In the genomic region with DNA sequence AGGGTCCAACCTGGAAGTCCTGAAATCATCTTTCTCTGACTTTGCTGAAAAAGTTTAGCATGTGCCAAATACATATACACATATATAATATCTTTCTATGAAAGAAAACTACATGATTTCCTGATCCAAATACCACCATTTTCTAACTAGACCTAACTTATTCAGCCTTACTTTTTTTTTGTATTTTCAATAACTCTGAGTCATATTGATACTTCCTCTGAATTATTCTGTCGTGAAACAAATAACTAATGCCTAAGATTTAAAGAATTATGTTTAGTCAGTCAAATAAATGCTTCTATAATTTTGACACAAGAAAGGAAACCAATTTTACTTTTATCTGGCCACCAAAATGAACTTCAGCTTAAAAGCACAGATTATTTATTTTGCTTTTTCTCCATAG, we compare ENCODE assay signal across 11 cellular contexts.
"Had no signal": no experiment of that assay in that cellular context is flagged by ENCODE, and none has a peak within 500 bp of the region (broad histone marks: within the 10 kb centered on the region; RNA-seq: fewer than 3 reads in every experiment).

No MANE protein-coding gene starts in this region.

- H3K9ac ChIP-seq: GM23248 had no signal

- ATAC-seq: GM23338, HCT116 had no signal

- DNase-seq: GM23248, GOT3, H7, H9, HCEC 1CT, HFFc6 had no signal

- H3K4me1 ChIP-seq: HAP-1 had no signal

- H3K4me3 Mint-ChIP-seq: GM23338, H9, HFFc6 had no signal

- H3K27ac Mint-ChIP-seq: GM23338, HFFc6 had no signal

- H3K4me2 ChIP-seq: GM23338 had no signal

- H3K36me3 ChIP-seq: HAP-1 had no signal

- H3K4me3 ChIP-seq: GM23248, GM23338, HAP-1 had no signal

- H3K27ac ChIP-seq: GM23248 had no signal

- H2AFZ ChIP-seq: GM23248, GM23338 had no signal

- FAIRE-seq: H1, H54 had no signal

- H3K9me3 ChIP-seq: HAP-1 had no signal
